ENCODE assay signal across 8 cellular contexts in genomic region chr10:86711957-86712708, GRCh38. TPM values are rescaled to one million over a fixed set of nuclear protein-coding genes. Genes with fewer than 3 reads are reported as not detected.
DNase-seq lines count a peak whose midpoint lies in the region; ATAC-seq and TF ChIP-seq lines count a peak whose summit lies in the region.

No MANE protein-coding gene starts in this region.

- CTCF ChIA-PET in SK-N-SH (lab: Yijun Ruan, JAX), result interaction anchor here (0.6 to 1.9 kb wide), 10 partner anchors 13 to 187 kb away, joined by 3 to 18 read pairs (median 4); no protein-coding TSS in a partner anchor

- no peaks in the 10 kb centered on the region for H3K36me3 ChIP-seq in SK-N-SH (replicated peaks in 1 of 2; ENCODE audit: control insufficient read depth in 1 of 2, insufficient read depth in 2 of 2, low read length in 1 of 2)
- H3K36me3 ChIP-seq in endocrine pancreas (ENCODE audit: control insufficient read depth, insufficient read depth, low read length), result no peaks in the 10 kb centered on the region
- no peaks in the 10 kb centered on the region for H3K36me3 ChIP-seq in aorta (ENCODE audit: control insufficient read depth in 1 of 2, insufficient read depth in 2 of 2, low read length in 1 of 2)

- no peak for TF ChIP-seq RAD21 in SK-N-SH (IDR thresholded peaks at IDR 0.05; ENCODE audit: low read length)

- H3K9me2 ChIP-seq in SK-N-SH, result no peaks in the 10 kb centered on the region

- H3K4me1 ChIP-seq in SK-N-SH (ENCODE audit: control insufficient read depth in 1 of 2, insufficient read depth in 2 of 2, low read depth in 1 of 2, low read length in 1 of 2) (peaks cover 10 to 11% of the 10 kb centered on the region in 2 experiments; a peak in 2 of 4 replicates), endocrine pancreas (ENCODE audit: control insufficient read depth, insufficient read depth, low read length) (no peaks in the 10 kb centered on the region), aorta (ENCODE audit: control insufficient read depth in 1 of 2, insufficient read depth in 2 of 2, low read length in 2 of 2) (no peaks in the 10 kb centered on the region)

- H3K27me3 ChIP-seq in SK-N-SH (ENCODE audit: insufficient read depth) (no peaks in the 10 kb centered on the region), endocrine pancreas (ENCODE audit: control insufficient read depth, insufficient read depth, low read length) (no peaks in the 10 kb centered on the region), aorta (ENCODE audit: control insufficient read depth in 1 of 2, insufficient read depth in 2 of 2, low read length in 1 of 2) (no peaks in the 10 kb centered on the region)

- H3K4me3 ChIP-seq in SK-N-SH (ENCODE audit: low read depth in 2 of 2, low read length in 1 of 2) (peak overlapping the region; percentile 61 to 64), endocrine pancreas (ENCODE audit: control insufficient read depth, insufficient read depth, low read length) (no peak overlapping the region), aorta (ENCODE audit: low read length in 2 of 2) (peak overlapping the region; percentile 66 to 91)

- no peaks in the 10 kb centered on the region for H4K20me1 ChIP-seq in SK-N-SH (ENCODE audit: insufficient read depth)

- POLR2A ChIA-PET in SK-N-SH (lab: Yijun Ruan, JAX), result interaction anchor here (1.0 to 2.4 kb wide), 5 partner anchors 9 to 234 kb away, joined by 3 to 18 read pairs (median 3); partner anchors contain the start of gene BMPR1A

- no peak for TF ChIP-seq EP300 in SK-N-SH (IDR thresholded peaks at IDR 0.05; ENCODE audit: borderline replicate concordance in 1 of 2, low read depth in 1 of 2, low read length in 1 of 2)

- intact Hi-C loops in aorta (cut with DNase I), result loop anchor here in 1 of 2 donors (1.0 to 5.0 kb wide), 3 partner anchors 44 to 250 kb away; partner anchors contain the start of gene BMPR1A

- ATAC-seq in GM19452 (IDR thresholded peaks at IDR 0.05; ENCODE audit: unreplicated experiment), result peak; percentile 26
- peak; percentile 30 for ATAC-seq in HG03520 (IDR thresholded peaks at IDR 0.05; ENCODE audit: unreplicated experiment)
- no peak for ATAC-seq in aorta (ENCODE audit: low FRiP score)

- TF ChIP-seq CTCF in SK-N-SH (IDR thresholded peaks at IDR 0.05), result no peak

- DNase-seq in NCI-H1105 treated with DMSO at 0.1 percent for 48 hours (lab: John Stamatoyannopoulos, UW) (peak; percentile 19), NCI-H1105 (lab: John Stamatoyannopoulos, UW) (no peak), SK-N-SH (peak; percentile 88), mucosa of gallbladder (ENCODE audit: low spot score) (peak; percentile 35), aorta (peak; percentile 67 to 69)

- H3F3A ChIP-seq in SK-N-SH (replicated peaks; ENCODE audit: insufficient read depth), result peaks cover 10% of the 10 kb centered on the region

- H3K27ac ChIP-seq in SK-N-SH (ENCODE audit: low read depth in 2 of 2, low read length in 1 of 2) (peak overlapping the region; percentile 65 to 75), aorta (ENCODE audit: low read depth in 1 of 2, low read length in 2 of 2) (peak overlapping the region; percentile 82 to 87)

- H3K9ac ChIP-seq in SK-N-SH, result peak overlapping the region; percentile 85
- H3K9ac ChIP-seq in endocrine pancreas (ENCODE audit: control insufficient read depth, insufficient read depth, low read length), result peak overlapping the region; percentile 58

- H2AFZ ChIP-seq in SK-N-SH (ENCODE audit: low read depth), result peak overlapping the region; percentile 91

- H3K79me2 ChIP-seq in SK-N-SH (ENCODE audit: insufficient read depth), result no peaks in the 10 kb centered on the region; the same call in 1 of the 2 replicates

- WGBS in SK-N-SH (ENCODE audit: low lambda C conversion rate), result 33% methylated on average over 22 of the region's 32 CpGs
- 6% methylated on average over 32 of the region's 32 CpGs for WGBS in aorta, 2 donors

- H3K4me2 ChIP-seq in SK-N-SH, result peak overlapping the region; percentile 86

- no peaks in the 10 kb centered on the region for H3K9me3 ChIP-seq in SK-N-SH
- no peaks in the 10 kb centered on the region for H3K9me3 ChIP-seq in endocrine pancreas (ENCODE audit: control insufficient read depth, low read length)
- H3K9me3 ChIP-seq in aorta (ENCODE audit: control insufficient read depth, low read length), result no peaks in the 10 kb centered on the region

TF ChIP-seq in SK-N-SH, 30 proteins besides CTCF, POLR2A, EP300 and RAD21:
- TF ChIP-seq RCOR1 (IDR thresholded peaks at IDR 0.05; ENCODE audit: low read length) (no peak), REST (IDR thresholded peaks at IDR 0.05; ENCODE audit: low read depth, low read length) (0 out of 2 replicates have a peak, but pooled peaks have one; percentile 10), SIN3A (IDR thresholded peaks at IDR 0.05; ENCODE audit: borderline replicate concordance, low read depth, low read length) (no peak), TAF1 (IDR thresholded peaks at IDR 0.05; ENCODE audit: borderline replicate concordance, low read depth, low read length) (no peak), RFX5 (IDR thresholded peaks at IDR 0.05; ENCODE audit: low read length) (no peak), GATA2 (CRISPR knock-in tag; IDR thresholded peaks at IDR 0.05) (0 out of 2 replicates have a peak, but pooled peaks have one; percentile 29), USF2 (IDR thresholded peaks at IDR 0.05; ENCODE audit: borderline replicate concordance, low read depth, low read length) (no peak), YY1 (IDR thresholded peaks at IDR 0.05; ENCODE audit: low read depth) (no peak), POLR2AphosphoS5 (IDR thresholded peaks at IDR 0.05; ENCODE audit: low read depth, low read length) (no peak), FOXM1 (IDR thresholded peaks at IDR 0.05; ENCODE audit: low read depth) (no peak), CHD2 (IDR thresholded peaks at IDR 0.05; ENCODE audit: low read length, partially characterized antibody) (no peak), FOSL2 (IDR thresholded peaks at IDR 0.05; ENCODE audit: borderline replicate concordance, low read depth) (no peak), RXRA (IDR thresholded peaks at IDR 0.05; ENCODE audit: borderline replicate concordance, low read depth) (no peak), JUND (IDR thresholded peaks at IDR 0.05) (no peak), ELF1 (IDR thresholded peaks at IDR 0.05) (no peak), MXI1 (IDR thresholded peaks at IDR 0.05; ENCODE audit: low read depth, low read length) (0 out of 2 replicates have a peak, but pooled peaks have one; percentile 12), GABPA (IDR thresholded peaks at IDR 0.05; ENCODE audit: low read depth) (no peak), TCF12 (IDR thresholded peaks at IDR 0.05) (no peak)

RNA-seq across cellular contexts. Expression of gene LDB3, which starts 43.8 kb away (rescaled TPM):
- polyA plus RNA-seq in SK-N-SH (2012; rRNA removed), result 0.48 and 0.73 TPM in 2 replicates
- 0.26 and 0.38 TPM in 2 replicates for polyA plus RNA-seq in SK-N-SH (2012; cell fraction: cytosol; rRNA removed)
- polyA plus RNA-seq in SK-N-SH (2012; cell fraction: nucleus; rRNA removed), result 1.3 and 1.7 TPM in 2 replicates
- total RNA-seq in mucosa of gallbladder, result 4.9 TPM
- 100 to 1,000 TPM in 1 of 2 donors, 10 to 100 TPM in 1; 67.9 to 132 TPM for total RNA-seq in aorta
- 10 to 100 TPM; 11.0 to 32.6 TPM for polyA plus RNA-seq in aorta

RNA-seq across cellular contexts. Expression of gene BMPR1A, which starts 44.3 kb away (rescaled TPM):
- polyA plus RNA-seq in SK-N-SH (2012; rRNA removed) (12.7 and 20.1 TPM in 2 replicates), aorta (10 to 100 TPM; 19.3 to 22.9 TPM)
- 19.2 and 19.7 TPM in 2 replicates for polyA plus RNA-seq in SK-N-SH (2012; cell fraction: cytosol; rRNA removed)
- polyA plus RNA-seq in SK-N-SH (2012; cell fraction: nucleus; rRNA removed), result 5.9 and 13.3 TPM in 2 replicates
- total RNA-seq in mucosa of gallbladder (55.3 TPM), aorta (100 to 1,000 TPM; 104 to 120 TPM)

RNA-seq across cellular contexts. Expression of gene OPN4, which starts 57.8 kb away (rescaled TPM):
- polyA plus RNA-seq in SK-N-SH (2012; rRNA removed) (0.03 TPM in 1 of 2 replicates, not detected in the other), aorta (not detected)
- polyA plus RNA-seq in SK-N-SH (2012; cell fraction: cytosol; rRNA removed), result not detected in 2 replicates
- polyA plus RNA-seq in SK-N-SH (2012; cell fraction: nucleus; rRNA removed), result not detected in 2 replicates
- total RNA-seq in mucosa of gallbladder (not detected), aorta (under 1 TPM in 1 of 2 donors, not detected in 1; 0.36 TPM)

Comparison
In these comparisons a context has a peak if more than half of its experiments do, and no peak if none do; other contexts are left out.
1. RNA of gene LDB3, which starts 43.8 kb away (total RNA-seq): 67.9 to 132 TPM in aorta; 4.9 TPM in mucosa of gallbladder (single experiment); every median in the first group is over 10 times any median in the second.